In the genomic region with DNA sequence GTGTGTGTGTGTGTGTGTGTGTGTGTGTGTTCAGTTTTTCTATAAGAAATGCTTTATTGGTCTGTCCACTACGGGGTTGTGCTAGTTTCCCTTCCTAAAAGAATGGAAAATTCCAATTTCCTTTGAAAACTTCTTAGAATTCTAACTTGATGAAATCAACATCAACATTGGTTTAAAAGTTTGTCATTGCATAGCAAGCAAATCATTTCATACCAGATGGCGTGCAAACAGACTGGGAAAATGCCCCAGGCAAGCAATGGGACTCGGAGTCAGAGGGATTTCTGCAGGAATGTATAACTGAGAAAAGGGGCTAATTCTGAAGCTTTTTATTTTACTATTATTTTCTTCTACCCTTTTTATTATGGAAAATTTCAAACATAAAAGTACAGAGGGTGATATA, we compare ENCODE assay signal across 30 cellular contexts. TPM values are rescaled to one million over a fixed set of nuclear protein-coding genes. Genes with fewer than 3 reads are reported as not detected.
A peak's percentile ranks its signal among the peaks of the same experiment; 100 is the strongest.
DNase-seq lines count a peak whose midpoint lies in the region; ATAC-seq and TF ChIP-seq lines count a peak whose summit lies in the region.
"Had no signal": no experiment of that assay in that cellular context is flagged by ENCODE, and none has a peak within 500 bp of the region (broad histone marks: within the 10 kb centered on the region; RNA-seq: fewer than 3 reads in every experiment).

No MANE protein-coding gene starts in this region.

- H3K27ac ChIP-seq in SK-N-MC (peak overlapping the region; percentile 3; the same call in 1 of the 2 replicates), body of pancreas (no peak overlapping the region), gastroesophageal sphincter (no peak overlapping the region), uterus (no peak overlapping the region)
- H3K27ac ChIP-seq: ascending aorta, gastrocnemius medialis, hepatocyte, ovary, transverse colon had no signal

- H3K4me1 ChIP-seq in body of pancreas (no peaks in the 10 kb centered on the region), gastroesophageal sphincter (no peaks in the 10 kb centered on the region), uterus (no peaks in the 10 kb centered on the region)
- H3K4me1 ChIP-seq: ascending aorta, gastrocnemius medialis, transverse colon had no signal

- TF ChIP-seq CTCF in AG09319 (IDR thresholded peaks at IDR 0.05; ENCODE audit: low read depth, low read length): no peak
- no peak for TF ChIP-seq CTCF in foreskin fibroblast (IDR thresholded peaks at IDR 0.05; ENCODE audit: low read depth, low read length)
- no peak for TF ChIP-seq CTCF in body of pancreas (IDR thresholded peaks at IDR 0.05)
- no peak for TF ChIP-seq CTCF in gastroesophageal sphincter (IDR thresholded peaks at IDR 0.05)
- no peak for TF ChIP-seq CTCF in uterus (IDR thresholded peaks at IDR 0.05)

- no peak for TF ChIP-seq EP300 in gastroesophageal sphincter (IDR thresholded peaks at IDR 0.05)

- H3K36me3 ChIP-seq in SK-N-MC (ENCODE audit: insufficient read depth, low read length): no peaks in the 10 kb centered on the region
- no peaks in the 10 kb centered on the region for H3K36me3 ChIP-seq in body of pancreas (replicated peaks in 1 of 2; ENCODE audit: insufficient read depth in 1 of 2, low read depth in 2 of 2)
- no peaks in the 10 kb centered on the region for H3K36me3 ChIP-seq in gastroesophageal sphincter
- H3K36me3 ChIP-seq in uterus: no peaks in the 10 kb centered on the region
- H3K36me3 ChIP-seq: ascending aorta, gastrocnemius medialis, ovary, transverse colon had no signal

- H3K27me3 ChIP-seq in body of pancreas (no peaks in the 10 kb centered on the region), gastroesophageal sphincter (no peaks in the 10 kb centered on the region), uterus (no peaks in the 10 kb centered on the region)
- H3K27me3 ChIP-seq: ascending aorta, gastrocnemius medialis, hepatocyte, ovary, transverse colon had no signal

- WGBS in body of pancreas, 2 donors: 93 to 99% methylated on average over 3 of the region's 3 CpGs
- 90 to 96% methylated on average over 2 to 3 of the region's 3 CpGs for WGBS in gastroesophageal sphincter (ENCODE audit: low coverage in 1 of 2), 2 donors

- no peak for ATAC-seq in body of pancreas
- ATAC-seq in gastroesophageal sphincter: no peak
- ATAC-seq in GM19467 (IDR thresholded peaks at IDR 0.05; ENCODE audit: unreplicated experiment): no peak
- ATAC-seq: gastrocnemius medialis; left cardiac atrium; stimulated activated memory B cell treated with anti-CD40 and anti-IgM and Interleukin-4, amounts not matched to agents 10 μg/mL and 1 μg/mL and 100 μg/mL, for 72 hours had no signal

- no peak for TF ChIP-seq POLR2A in body of pancreas (IDR thresholded peaks at IDR 0.05)
- no peak for TF ChIP-seq POLR2A in gastroesophageal sphincter (IDR thresholded peaks at IDR 0.05)
- TF ChIP-seq POLR2A in uterus (IDR thresholded peaks at IDR 0.05): no peak

- intact Hi-C loops in body of pancreas (cut with DNase I) (no loop called here), uterus (cut with DNase I; ENCODE audit: low total_unique reads) (no loop called here)

- DNase-seq in AG09319 (ENCODE audit: extremely low read depth, low read depth) (peak; percentile 48), GM04504 (ENCODE audit: low read depth) (peak; percentile 75), SK-N-MC (ENCODE audit: low read depth, low spot score) (no peak), foreskin fibroblast (peak; percentile 56 to 87), body of pancreas (no peak), uterus (no peak)
- DNase-seq: activated CD4-positive, alpha-beta T cell treated with anti-CD3 and anti-CD28 coated beads, Interleukin-2, amount 50 U/mL, for 1 hour; activated CD4-positive, CD25-positive, alpha-beta regulatory T cell; activated effector memory CD4-positive, alpha-beta T cell treated with Interleukin-2 at 50 U/mL for 16 hours; activated naive CD8-positive, alpha-beta T cell treated with anti-CD3 and anti-CD28 coated beads for 36 hours; activated T-cell treated with anti-CD3 and anti-CD28 coated beads, Interleukin-2, amount 50 U/mL, for 1 hour; Calu3; CD4-positive, CD25-positive, alpha-beta regulatory T cell; effector memory CD4-positive, alpha-beta T cell; erythroblast; gastrocnemius medialis; left cardiac atrium; mammary epithelial cell; NCI-H146; NCI-H446; NCI-H82; ovary; T-helper 1 cell; transverse colon had no signal

- no peak overlapping the region for H3K4me3 ChIP-seq in SK-N-MC
- no peak overlapping the region for H3K4me3 ChIP-seq in foreskin fibroblast (ENCODE audit: low read depth in 1 of 2, low read length in 2 of 2)
- H3K4me3 ChIP-seq in body of pancreas: no peak overlapping the region
- H3K4me3 ChIP-seq in gastroesophageal sphincter: no peak overlapping the region
- no peak overlapping the region for H3K4me3 ChIP-seq in uterus
- H3K4me3 ChIP-seq: ascending aorta, coronary artery, gastrocnemius medialis, hepatocyte, ovary, transverse colon had no signal

- H3K9me3 ChIP-seq in SK-N-MC (ENCODE audit: low read depth, low read length) (no peaks in the 10 kb centered on the region), body of pancreas (no peaks in the 10 kb centered on the region), gastroesophageal sphincter (no peaks in the 10 kb centered on the region), uterus (no peaks in the 10 kb centered on the region)
- H3K9me3 ChIP-seq: ascending aorta, gastrocnemius medialis, ovary, transverse colon had no signal

- H3K9ac ChIP-seq in SK-N-MC (ENCODE audit: insufficient read length): no peak overlapping the region

RNA-seq across cellular contexts. Expression of a gene that starts 13.1 kb away (rescaled TPM):
- total RNA-seq in body of pancreas (10 to 100 TPM in 1 of 2 donors, 1 to 10 TPM in 1; 7.6 to 16.3 TPM), gastroesophageal sphincter (10 to 100 TPM; 29.1 to 75.6 (median 36.3) TPM), uterus (10 to 100 TPM in 3 of 4 donors, 1 to 10 TPM in 1; 9.5 to 65.9 (median 41.0) TPM)

Comparison
In these comparisons a context has a peak if more than half of its experiments do, and no peak if none do; other contexts are left out.
1. DNase-seq: peak in AG09319 (single experiment), GM04504 (single experiment) and foreskin fibroblast (2 of 2); none in SK-N-MC (single experiment), body of pancreas (0 of 4) and uterus (0 of 2).